ENCODE assay signal across 1 cellular context in the genomic region with DNA sequence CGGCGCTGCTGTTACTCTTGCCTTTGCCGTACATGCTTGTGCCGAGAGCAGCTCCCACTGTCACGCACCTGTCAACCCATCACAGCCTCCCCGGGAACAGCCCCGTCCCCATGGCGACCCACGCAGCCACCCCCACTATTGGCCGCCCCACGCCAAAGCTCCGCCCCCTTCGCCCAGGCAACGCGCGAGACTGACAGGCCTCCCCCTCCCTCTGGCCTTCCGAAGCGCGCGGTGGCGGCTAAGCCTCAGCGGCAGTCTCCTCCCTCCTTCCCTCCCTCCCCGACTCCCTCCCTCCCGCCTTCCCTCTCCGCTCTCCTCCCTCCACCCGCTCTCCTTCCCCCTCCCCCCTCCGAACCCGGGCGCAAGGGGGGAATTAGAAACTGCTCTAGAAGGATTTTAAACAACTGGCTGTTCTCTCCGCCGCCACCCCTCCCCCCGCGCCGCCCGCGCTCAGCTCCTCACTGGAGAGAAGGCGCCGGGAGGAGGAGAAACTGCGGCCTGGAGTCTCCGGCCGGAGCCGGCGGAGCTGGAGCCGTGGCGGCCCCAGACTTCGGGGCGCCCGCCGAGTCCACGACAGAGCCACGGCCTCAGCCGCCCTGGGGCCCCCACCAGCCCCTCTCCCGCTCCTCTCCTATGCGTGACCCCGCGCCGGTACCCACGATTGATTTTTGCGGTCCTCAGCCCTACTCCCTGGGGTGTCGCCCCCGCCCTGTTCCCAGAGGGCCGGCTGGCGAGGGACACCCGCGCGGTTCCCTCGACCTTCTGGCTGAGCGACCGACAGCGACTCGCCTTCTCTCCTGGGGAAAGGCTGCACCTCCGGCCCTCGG.
TF ChIP-seq lines count a peak whose summit lies in the region.

A gene (minus strand): TSS at position 89 of the 827 bp plus-strand sequence. CDS start 55 bp downstream, at position 34.

TF ChIP-seq in HEK293, 187 proteins besides CTCF, POLR2A, EP300 and RAD21 (continued from another document and continues in another):
- TF ChIP-seq, protein P1, sequence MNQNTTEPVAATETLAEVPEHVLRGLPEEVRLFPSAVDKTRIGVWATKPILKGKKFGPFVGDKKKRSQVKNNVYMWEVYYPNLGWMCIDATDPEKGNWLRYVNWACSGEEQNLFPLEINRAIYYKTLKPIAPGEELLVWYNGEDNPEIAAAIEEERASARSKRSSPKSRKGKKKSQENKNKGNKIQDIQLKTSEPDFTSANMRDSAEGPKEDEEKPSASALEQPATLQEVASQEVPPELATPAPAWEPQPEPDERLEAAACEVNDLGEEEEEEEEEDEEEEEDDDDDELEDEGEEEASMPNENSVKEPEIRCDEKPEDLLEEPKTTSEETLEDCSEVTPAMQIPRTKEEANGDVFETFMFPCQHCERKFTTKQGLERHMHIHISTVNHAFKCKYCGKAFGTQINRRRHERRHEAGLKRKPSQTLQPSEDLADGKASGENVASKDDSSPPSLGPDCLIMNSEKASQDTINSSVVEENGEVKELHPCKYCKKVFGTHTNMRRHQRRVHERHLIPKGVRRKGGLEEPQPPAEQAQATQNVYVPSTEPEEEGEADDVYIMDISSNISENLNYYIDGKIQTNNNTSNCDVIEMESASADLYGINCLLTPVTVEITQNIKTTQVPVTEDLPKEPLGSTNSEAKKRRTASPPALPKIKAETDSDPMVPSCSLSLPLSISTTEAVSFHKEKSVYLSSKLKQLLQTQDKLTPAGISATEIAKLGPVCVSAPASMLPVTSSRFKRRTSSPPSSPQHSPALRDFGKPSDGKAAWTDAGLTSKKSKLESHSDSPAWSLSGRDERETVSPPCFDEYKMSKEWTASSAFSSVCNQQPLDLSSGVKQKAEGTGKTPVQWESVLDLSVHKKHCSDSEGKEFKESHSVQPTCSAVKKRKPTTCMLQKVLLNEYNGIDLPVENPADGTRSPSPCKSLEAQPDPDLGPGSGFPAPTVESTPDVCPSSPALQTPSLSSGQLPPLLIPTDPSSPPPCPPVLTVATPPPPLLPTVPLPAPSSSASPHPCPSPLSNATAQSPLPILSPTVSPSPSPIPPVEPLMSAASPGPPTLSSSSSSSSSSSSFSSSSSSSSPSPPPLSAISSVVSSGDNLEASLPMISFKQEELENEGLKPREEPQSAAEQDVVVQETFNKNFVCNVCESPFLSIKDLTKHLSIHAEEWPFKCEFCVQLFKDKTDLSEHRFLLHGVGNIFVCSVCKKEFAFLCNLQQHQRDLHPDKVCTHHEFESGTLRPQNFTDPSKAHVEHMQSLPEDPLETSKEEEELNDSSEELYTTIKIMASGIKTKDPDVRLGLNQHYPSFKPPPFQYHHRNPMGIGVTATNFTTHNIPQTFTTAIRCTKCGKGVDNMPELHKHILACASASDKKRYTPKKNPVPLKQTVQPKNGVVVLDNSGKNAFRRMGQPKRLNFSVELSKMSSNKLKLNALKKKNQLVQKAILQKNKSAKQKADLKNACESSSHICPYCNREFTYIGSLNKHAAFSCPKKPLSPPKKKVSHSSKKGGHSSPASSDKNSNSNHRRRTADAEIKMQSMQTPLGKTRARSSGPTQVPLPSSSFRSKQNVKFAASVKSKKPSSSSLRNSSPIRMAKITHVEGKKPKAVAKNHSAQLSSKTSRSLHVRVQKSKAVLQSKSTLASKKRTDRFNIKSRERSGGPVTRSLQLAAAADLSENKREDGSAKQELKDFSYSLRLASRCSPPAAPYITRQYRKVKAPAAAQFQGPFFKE (tag by site-specific recombination; IDR thresholded peaks at IDR 0.05; ENCODE audit: borderline replicate concordance) = no peak
- no peak for TF ChIP-seq RBAK (tag by site-specific recombination; IDR thresholded peaks at IDR 0.05)
- TF ChIP-seq ZNF544 (tag by site-specific recombination; IDR thresholded peaks at IDR 0.05) = no peak
- TF ChIP-seq ZFHX2 (tag by site-specific recombination; conservative IDR thresholded peaks at IDR 0.05) = peak; percentile 95
- TF ChIP-seq ZBTB21 (tag by site-specific recombination; IDR thresholded peaks at IDR 0.05) = peak; percentile 65; the same call in 1 of the 2 replicates
- TF ChIP-seq ZNF16 (tag by site-specific recombination; IDR thresholded peaks at IDR 0.05; ENCODE audit: low read depth) = 0 out of 2 replicates have a peak, but pooled peaks have one; percentile 9
- TF ChIP-seq ZNF157 (tag by site-specific recombination; IDR thresholded peaks at IDR 0.05) = no peak
- peak; percentile 74 for TF ChIP-seq ZNF843 (tag by site-specific recombination; IDR thresholded peaks at IDR 0.05)
- peak; percentile 94 for TF ChIP-seq EGR2 (tag by site-specific recombination; IDR thresholded peaks at IDR 0.05; ENCODE audit: low read depth)
- TF ChIP-seq ZNF670 (tag by site-specific recombination; IDR thresholded peaks at IDR 0.05; ENCODE audit: low read depth) = no peak
- TF ChIP-seq, protein P2, sequence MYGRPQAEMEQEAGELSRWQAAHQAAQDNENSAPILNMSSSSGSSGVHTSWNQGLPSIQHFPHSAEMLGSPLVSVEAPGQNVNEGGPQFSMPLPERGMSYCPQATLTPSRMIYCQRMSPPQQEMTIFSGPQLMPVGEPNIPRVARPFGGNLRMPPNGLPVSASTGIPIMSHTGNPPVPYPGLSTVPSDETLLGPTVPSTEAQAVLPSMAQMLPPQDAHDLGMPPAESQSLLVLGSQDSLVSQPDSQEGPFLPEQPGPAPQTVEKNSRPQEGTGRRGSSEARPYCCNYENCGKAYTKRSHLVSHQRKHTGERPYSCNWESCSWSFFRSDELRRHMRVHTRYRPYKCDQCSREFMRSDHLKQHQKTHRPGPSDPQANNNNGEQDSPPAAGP (tag by site-specific recombination; IDR thresholded peaks at IDR 0.05) = peak; percentile 95
- TF ChIP-seq IKZF3 (tag by site-specific recombination; IDR thresholded peaks at IDR 0.05) = peak; percentile 91
- TF ChIP-seq KLF9 (tag by site-specific recombination; IDR thresholded peaks at IDR 0.05; ENCODE audit: low read depth) = peak; percentile 70; the same call in 1 of the 2 replicates
- TF ChIP-seq, protein P3, sequence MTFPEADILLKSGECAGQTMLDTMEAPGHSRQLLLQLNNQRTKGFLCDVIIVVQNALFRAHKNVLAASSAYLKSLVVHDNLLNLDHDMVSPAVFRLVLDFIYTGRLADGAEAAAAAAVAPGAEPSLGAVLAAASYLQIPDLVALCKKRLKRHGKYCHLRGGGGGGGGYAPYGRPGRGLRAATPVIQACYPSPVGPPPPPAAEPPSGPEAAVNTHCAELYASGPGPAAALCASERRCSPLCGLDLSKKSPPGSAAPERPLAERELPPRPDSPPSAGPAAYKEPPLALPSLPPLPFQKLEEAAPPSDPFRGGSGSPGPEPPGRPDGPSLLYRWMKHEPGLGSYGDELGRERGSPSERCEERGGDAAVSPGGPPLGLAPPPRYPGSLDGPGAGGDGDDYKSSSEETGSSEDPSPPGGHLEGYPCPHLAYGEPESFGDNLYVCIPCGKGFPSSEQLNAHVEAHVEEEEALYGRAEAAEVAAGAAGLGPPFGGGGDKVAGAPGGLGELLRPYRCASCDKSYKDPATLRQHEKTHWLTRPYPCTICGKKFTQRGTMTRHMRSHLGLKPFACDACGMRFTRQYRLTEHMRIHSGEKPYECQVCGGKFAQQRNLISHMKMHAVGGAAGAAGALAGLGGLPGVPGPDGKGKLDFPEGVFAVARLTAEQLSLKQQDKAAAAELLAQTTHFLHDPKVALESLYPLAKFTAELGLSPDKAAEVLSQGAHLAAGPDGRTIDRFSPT (tag by site-specific recombination; IDR thresholded peaks at IDR 0.05) = no peak
- TF ChIP-seq HOXC10 (CRISPR knock-in tag; IDR thresholded peaks at IDR 0.05) = no peak
- TF ChIP-seq ZNF140 (tag by site-specific recombination; IDR thresholded peaks at IDR 0.05) = no peak
- TF ChIP-seq ZSCAN16 (tag by site-specific recombination; IDR thresholded peaks at IDR 0.05) = peak; percentile 47; the same call in 1 of the 2 replicates
- TF ChIP-seq ZNF239 (tag by site-specific recombination; IDR thresholded peaks at IDR 0.05) = 0 out of 2 replicates have a peak, but pooled peaks have one; percentile 27
- TF ChIP-seq ZNF132 (tag by site-specific recombination; IDR thresholded peaks at IDR 0.05; ENCODE audit: borderline replicate concordance) = no peak
- no peak for TF ChIP-seq ZNF221 (tag by site-specific recombination; IDR thresholded peaks at IDR 0.05; ENCODE audit: borderline replicate concordance)
- no peak for TF ChIP-seq ZNF211 (tag by site-specific recombination; IDR thresholded peaks at IDR 0.05; ENCODE audit: low read depth)
- TF ChIP-seq TRIM28 (IDR thresholded peaks at IDR 0.05; ENCODE audit: borderline replicate concordance, low read length) = no peak
- TF ChIP-seq SCRT1 (tag by site-specific recombination; IDR thresholded peaks at IDR 0.05; ENCODE audit: borderline replicate concordance) = no peak
- TF ChIP-seq, protein P4, sequence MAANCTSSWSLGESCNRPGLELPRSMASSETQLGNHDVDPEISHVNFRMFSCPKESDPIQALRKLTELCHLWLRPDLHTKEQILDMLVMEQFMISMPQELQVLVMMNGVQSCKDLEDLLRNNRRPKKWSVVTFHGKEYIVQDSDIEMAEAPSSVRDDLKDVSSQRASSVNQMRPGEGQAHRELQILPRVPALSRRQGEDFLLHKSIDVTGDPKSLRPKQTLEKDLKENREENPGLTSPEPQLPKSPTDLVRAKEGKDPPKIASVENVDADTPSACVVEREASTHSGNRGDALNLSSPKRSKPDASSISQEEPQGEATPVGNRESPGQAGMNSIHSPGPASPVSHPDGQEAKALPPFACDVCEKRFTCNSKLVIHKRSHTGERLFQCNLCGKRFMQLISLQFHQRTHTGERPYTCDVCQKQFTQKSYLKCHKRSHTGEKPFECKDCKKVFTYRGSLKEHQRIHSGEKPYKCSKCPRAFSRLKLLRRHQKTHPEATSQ (tag by site-specific recombination; IDR thresholded peaks at IDR 0.05) = peak; percentile 67; the same call in 1 of the 2 replicates
- TF ChIP-seq, protein P5, sequence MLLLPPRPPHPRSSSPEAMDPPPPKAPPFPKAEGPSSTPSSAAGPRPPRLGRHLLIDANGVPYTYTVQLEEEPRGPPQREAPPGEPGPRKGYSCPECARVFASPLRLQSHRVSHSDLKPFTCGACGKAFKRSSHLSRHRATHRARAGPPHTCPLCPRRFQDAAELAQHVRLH (tag by site-specific recombination; IDR thresholded peaks at IDR 0.05) = peak; percentile 86
- peak; percentile 44 for TF ChIP-seq ZBTB20 (tag by site-specific recombination; IDR thresholded peaks at IDR 0.05)
- peak; percentile 71 for TF ChIP-seq BCL11B (tag by site-specific recombination; IDR thresholded peaks at IDR 0.05; ENCODE audit: low read depth)
- peak; percentile 71 for TF ChIP-seq ZFP69B (tag by site-specific recombination; IDR thresholded peaks at IDR 0.05)
- TF ChIP-seq ZNF785 (tag by site-specific recombination; IDR thresholded peaks at IDR 0.05) = peak; percentile 29; the same call in 1 of the 2 replicates
- TF ChIP-seq ZSCAN23 (tag by site-specific recombination; IDR thresholded peaks at IDR 0.05) = peak; percentile 97
- peak; percentile 92 for TF ChIP-seq ZBTB8A (tag by site-specific recombination; IDR thresholded peaks at IDR 0.05)
- TF ChIP-seq ZBTB7A (tag by site-specific recombination; IDR thresholded peaks at IDR 0.05; ENCODE audit: low read depth) = no peak; the same call in 1 of the 2 replicates
- TF ChIP-seq GFI1B (tag by site-specific recombination; IDR thresholded peaks at IDR 0.05) = peak; percentile 55
- TF ChIP-seq ZNF701 (tag by site-specific recombination; IDR thresholded peaks at IDR 0.05) = peak; percentile 63; the same call in 1 of the 2 replicates
- TF ChIP-seq ZNF146 (tag by site-specific recombination; IDR thresholded peaks at IDR 0.05) = peak; percentile 21
- no peak for TF ChIP-seq ZNF555 (tag by site-specific recombination; conservative IDR thresholded peaks at IDR 0.05)
- no peak for TF ChIP-seq ZNF404 (tag by site-specific recombination; IDR thresholded peaks at IDR 0.05)
- no peak for TF ChIP-seq TCF7L2 (IDR thresholded peaks at IDR 0.05; ENCODE audit: borderline replicate concordance, low read depth, low read length)
- TF ChIP-seq SP2 (tag by site-specific recombination; IDR thresholded peaks at IDR 0.05) = peak; percentile 97
- no peak for TF ChIP-seq ZNF747 (tag by site-specific recombination; IDR thresholded peaks at IDR 0.05)
- no peak for TF ChIP-seq ZNF248 (tag by site-specific recombination; IDR thresholded peaks at IDR 0.05)
- TF ChIP-seq ZNF335 (tag by site-specific recombination; conservative IDR thresholded peaks at IDR 0.05) = peak; percentile 81
- TF ChIP-seq ZNF10 (tag by site-specific recombination; IDR thresholded peaks at IDR 0.05) = no peak
- TF ChIP-seq GLI4 (tag by site-specific recombination; IDR thresholded peaks at IDR 0.05) = peak; percentile 78; the same call in 1 of the 2 replicates
- TF ChIP-seq, protein P6, sequence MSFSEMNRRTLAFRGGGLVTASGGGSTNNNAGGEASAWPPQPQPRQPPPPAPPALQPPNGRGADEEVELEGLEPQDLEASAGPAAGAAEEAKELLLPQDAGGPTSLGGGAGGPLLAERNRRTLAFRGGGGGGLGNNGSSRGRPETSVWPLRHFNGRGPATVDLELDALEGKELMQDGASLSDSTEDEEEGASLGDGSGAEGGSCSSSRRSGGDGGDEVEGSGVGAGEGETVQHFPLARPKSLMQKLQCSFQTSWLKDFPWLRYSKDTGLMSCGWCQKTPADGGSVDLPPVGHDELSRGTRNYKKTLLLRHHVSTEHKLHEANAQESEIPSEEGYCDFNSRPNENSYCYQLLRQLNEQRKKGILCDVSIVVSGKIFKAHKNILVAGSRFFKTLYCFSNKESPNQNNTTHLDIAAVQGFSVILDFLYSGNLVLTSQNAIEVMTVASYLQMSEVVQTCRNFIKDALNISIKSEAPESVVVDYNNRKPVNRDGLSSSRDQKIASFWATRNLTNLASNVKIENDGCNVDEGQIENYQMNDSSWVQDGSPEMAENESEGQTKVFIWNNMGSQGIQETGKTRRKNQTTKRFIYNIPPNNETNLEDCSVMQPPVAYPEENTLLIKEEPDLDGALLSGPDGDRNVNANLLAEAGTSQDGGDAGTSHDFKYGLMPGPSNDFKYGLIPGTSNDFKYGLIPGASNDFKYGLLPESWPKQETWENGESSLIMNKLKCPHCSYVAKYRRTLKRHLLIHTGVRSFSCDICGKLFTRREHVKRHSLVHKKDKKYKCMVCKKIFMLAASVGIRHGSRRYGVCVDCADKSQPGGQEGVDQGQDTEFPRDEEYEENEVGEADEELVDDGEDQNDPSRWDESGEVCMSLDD (tag by site-specific recombination; IDR thresholded peaks at IDR 0.05) = peak; percentile 96
- TF ChIP-seq, protein P7, sequence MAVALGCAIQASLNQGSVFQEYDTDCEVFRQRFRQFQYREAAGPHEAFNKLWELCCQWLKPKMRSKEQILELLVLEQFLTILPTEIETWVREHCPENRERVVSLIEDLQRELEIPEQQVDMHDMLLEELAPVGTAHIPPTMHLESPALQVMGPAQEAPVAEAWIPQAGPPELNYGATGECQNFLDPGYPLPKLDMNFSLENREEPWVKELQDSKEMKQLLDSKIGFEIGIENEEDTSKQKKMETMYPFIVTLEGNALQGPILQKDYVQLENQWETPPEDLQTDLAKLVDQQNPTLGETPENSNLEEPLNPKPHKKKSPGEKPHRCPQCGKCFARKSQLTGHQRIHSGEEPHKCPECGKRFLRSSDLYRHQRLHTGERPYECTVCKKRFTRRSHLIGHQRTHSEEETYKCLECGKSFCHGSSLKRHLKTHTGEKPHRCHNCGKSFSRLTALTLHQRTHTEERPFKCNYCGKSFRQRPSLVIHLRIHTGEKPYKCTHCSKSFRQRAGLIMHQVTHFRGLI (tag by site-specific recombination; IDR thresholded peaks at IDR 0.05) = peak; percentile 60; the same call in 1 of the 2 replicates
